Comparison of ENCODE assay signal across 10 cellular contexts in genomic region chr5:107474724-107475489, GRCh38.
DNase-seq lines count a peak whose midpoint lies in the region; ATAC-seq and TF ChIP-seq lines count a peak whose summit lies in the region.
"Had no signal": no experiment of that assay in that cellular context is flagged by ENCODE, and none has a peak within 500 bp of the region (broad histone marks: within the 10 kb centered on the region; RNA-seq: fewer than 3 reads in every experiment).

No MANE protein-coding gene starts in this region.

- DNase-seq in CD1c-positive myeloid dendritic cell (ENCODE audit: extremely low spot score) (peak; percentile 9), foreskin keratinocyte (no peak), HPDE6-E6E7 (ENCODE audit: extremely low spot score) (no peak), testis (no peak), GF-D8 (lab: John Stamatoyannopoulos, UW) (no peak), cerebellar nuclear complex (lab: John Stamatoyannopoulos, UW) (no peak)
- DNase-seq: activated T-cell treated with anti-CD3 and anti-CD28 coated beads, Interleukin-2, amount 50 U/mL, for 1 hour; DND-41 had no signal

- intact Hi-C loops in testis (cut with DNase I; ENCODE audit: low total_unique reads), result no loop called here

- H3K4me1 ChIP-seq in foreskin keratinocyte (peaks cover 32% of the 10 kb centered on the region), testis (no peaks in the 10 kb centered on the region)

- H3K4me3 ChIP-seq in testis, result no peak overlapping the region

- WGBS in testis, 2 donors, result 84 to 89% methylated on average over 4 of the region's 4 CpGs

- no peak for TF ChIP-seq POLR2A in testis (IDR thresholded peaks at IDR 0.05)

- no peaks in the 10 kb centered on the region for H3K36me3 ChIP-seq in testis (ENCODE audit: low read depth, missing control alignments)

- ATAC-seq in GM19468 (IDR thresholded peaks at IDR 0.05; ENCODE audit: extremely low read depth, unreplicated experiment) (peak; percentile 53), HG03432 (IDR thresholded peaks at IDR 0.05; ENCODE audit: unreplicated experiment) (peak; percentile 58), foreskin keratinocyte (peak; percentile 33)

- H3K27me3 ChIP-seq in foreskin keratinocyte, result no peaks in the 10 kb centered on the region
- no peaks in the 10 kb centered on the region for H3K27me3 ChIP-seq in testis

- TF ChIP-seq CTCF in foreskin keratinocyte (conservative IDR thresholded peaks at IDR 0.05) (no peak), testis (IDR thresholded peaks at IDR 0.05) (no peak)

- H3K27ac ChIP-seq in foreskin keratinocyte (no peak overlapping the region), testis (no peak overlapping the region)

- H3K9me3 ChIP-seq in testis, result no peaks in the 10 kb centered on the region
